In the genomic region with DNA sequence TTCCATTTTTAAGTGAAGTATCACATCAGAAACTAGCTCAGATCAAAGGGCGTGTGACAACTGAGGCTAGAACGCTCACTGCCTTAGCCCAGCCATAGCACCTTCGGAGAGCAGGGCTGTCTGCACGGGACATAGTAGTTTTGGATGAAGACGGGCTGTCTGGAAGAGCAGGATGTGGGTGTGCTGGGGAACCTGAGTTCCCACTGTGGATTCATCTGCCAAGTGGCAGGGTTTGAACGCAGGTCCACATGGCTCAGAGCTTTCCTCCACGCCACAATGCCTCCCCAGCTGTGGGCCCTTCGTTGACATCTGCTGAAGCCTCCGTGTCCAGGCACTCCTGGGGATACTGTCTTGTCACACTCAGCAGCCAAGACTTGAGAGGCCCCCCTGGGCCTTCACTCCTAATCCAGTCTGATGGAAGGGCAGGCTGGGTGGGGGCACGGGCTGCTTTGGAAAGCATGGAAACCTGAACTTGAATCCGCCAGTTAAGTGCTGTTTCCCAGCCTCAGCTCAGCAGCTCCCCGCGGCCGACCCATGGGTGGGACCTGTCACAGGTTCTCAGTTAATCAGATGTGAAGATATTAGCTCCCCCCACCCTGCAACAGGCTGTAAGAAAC, we compare ENCODE assay signal across 14 cellular contexts.
DNase-seq lines count a peak whose midpoint lies in the region; ATAC-seq, FAIRE-seq and TF ChIP-seq lines count a peak whose summit lies in the region.
"Had no signal": no experiment of that assay in that cellular context is flagged by ENCODE, and none has a peak within 500 bp of the region (broad histone marks: within the 10 kb centered on the region; RNA-seq: fewer than 3 reads in every experiment).

No MANE protein-coding gene starts in this region.

- H3K4me2 ChIP-seq in mammary epithelial cell (ENCODE audit: insufficient read depth, low read depth, low read length), result no peak overlapping the region

- H3K27me3 ChIP-seq in mammary epithelial cell (ENCODE audit: insufficient read depth, low read length) (no peaks in the 10 kb centered on the region), esophagus (ENCODE audit: control insufficient read depth in 1 of 2, insufficient read depth in 2 of 2, low read length in 2 of 2) (no peaks in the 10 kb centered on the region), pancreas (no peaks in the 10 kb centered on the region), upper lobe of right lung (no peaks in the 10 kb centered on the region)

- H3K4me1 ChIP-seq in mammary epithelial cell (ENCODE audit: insufficient read depth, low read length) (peaks cover 29% of the 10 kb centered on the region), esophagus (ENCODE audit: control insufficient read depth in 2 of 2, insufficient read depth in 2 of 2, low read length in 1 of 2) (peaks cover 20 to 59% of the 10 kb centered on the region in 2 donors), pancreas (peaks cover 16 to 32% (median 23%) of the 10 kb centered on the region in 3 donors), upper lobe of right lung (peaks cover 44% of the 10 kb centered on the region)

- no peaks in the 10 kb centered on the region for H3K27me3 Mint-ChIP-seq in MCF 10A (ENCODE audit: insufficient read depth, unreplicated experiment)
- H3K27me3 Mint-ChIP-seq: activated CD4-positive, alpha-beta T cell treated with anti-CD3 and anti-CD28 coated beads, Interleukin-2, amount 10 ng/mL, durations not matched to agents 7 days and 5 days had no signal

- H3K36me3 ChIP-seq in mammary epithelial cell (ENCODE audit: insufficient read depth, low read length) (peaks cover 9% of the 10 kb centered on the region), esophagus (ENCODE audit: control insufficient read depth in 2 of 2, insufficient read depth in 2 of 2, low read length in 1 of 2) (peaks cover 0 to 24% of the 10 kb centered on the region in 2 donors), pancreas (peaks cover 0 to 54% (median 10%) of the 10 kb centered on the region in 3 donors), upper lobe of right lung (peaks cover 29% of the 10 kb centered on the region)

- H3K36me3 Mint-ChIP-seq in MCF 10A (ENCODE audit: insufficient read depth, unreplicated experiment), result peaks cover 91% of the 10 kb centered on the region

- H3K27ac ChIP-seq in mammary epithelial cell (ENCODE audit: insufficient read depth, low read depth, low read length) (no peak overlapping the region), esophagus (ENCODE audit: low read depth in 2 of 2, low read length in 1 of 2) (peak overlapping the region; percentile 88 to 94), pancreas (peak overlapping the region; percentile 36 to 77 (median 56)), upper lobe of right lung (peak overlapping the region; percentile 66)

- CTCF ChIA-PET in MCF 10A (lab: Yijun Ruan, JAX) (interaction anchor here (0.6 to 3.4 kb wide), 3 partner anchors 42 to 1909 kb away, joined by 3 to 14 read pairs (median 8); no protein-coding TSS in a partner anchor), mammary epithelial cell (lab: Charles Lee; ENCODE audit: low non-redundant PET) (no interaction called here)

- in situ Hi-C loops in mammary epithelial cell (cut with MboI; ENCODE audit: low sequenced_read_pairs in 2 of 2), result no loop called here

- intact Hi-C loops in MCF 10A (cut with micrococcal nuclease), result no loop called here
- intact Hi-C loops in mammary epithelial cell (cut with micrococcal nuclease), result no loop called here
- intact Hi-C loops in pancreas (cut with DNase I), result loop anchor here in 1 of 3 donors (5.0 kb wide), 1 partner anchor 38 kb away; no protein-coding TSS in a partner anchor
- intact Hi-C loops in upper lobe of right lung (cut with DNase I), result no loop called here

- BruUV-seq in MCF 10A (replicated peaks; lab: Mats Ljungman, UMichigan), result no TSS peak
- no TSS peak for BruUV-seq in mammary epithelial cell (replicated peaks; lab: Mats Ljungman, UMichigan)

- DNase-seq in MCF 10A (ENCODE audit: unreplicated experiment) (no peak), mammary epithelial cell (no peak), pancreas (peak in 2 of 6 donors; percentile 51 to 58), upper lobe of right lung (peak; percentile 58)
- DNase-seq in stimulated activated CD4-positive, alpha-beta T cell treated with anti-CD3 and anti-CD28 coated beads, Interleukin-2, amount 100 ng/mL, for 24 hours, result no peak
- DNase-seq: activated CD4-positive, alpha-beta T cell treated with anti-CD3 and anti-CD28 coated beads, Interleukin-2, amount 10 ng/mL, durations not matched to agents 7 days and 5 days; DMS79; NCI-H1092 treated with DMSO at 0.1 percent for 48 hours; NCI-H524 had no signal

- no peak for FAIRE-seq in pancreas (lab: Jason Lieb, UNC)
- FAIRE-seq: HTR-8/SVneo had no signal

- no peaks in the 10 kb centered on the region for H4K20me1 ChIP-seq in mammary epithelial cell (ENCODE audit: insufficient read depth, low read length)

- peaks cover 23% of the 10 kb centered on the region for H3K4me1 Mint-ChIP-seq in MCF 10A (ENCODE audit: insufficient read depth, unreplicated experiment)

- H3K9ac ChIP-seq in mammary epithelial cell (ENCODE audit: insufficient read depth, low read length), result no peak overlapping the region

- H3K79me2 ChIP-seq in mammary epithelial cell (ENCODE audit: insufficient read depth, low read length), result no peaks in the 10 kb centered on the region

- TF ChIP-seq CTCF in MCF 10A (IDR thresholded peaks at IDR 0.05; ENCODE audit: unreplicated experiment) (no peak), mammary epithelial cell (conservative IDR thresholded peaks at IDR 0.05 in 1 of 2, IDR thresholded peaks at IDR 0.05 in 1 of 2; ENCODE audit: extremely low read depth in 1 of 2, insufficient read depth in 1 of 2, low read depth in 1 of 2, low read length in 2 of 2) (no peak), pancreas (IDR thresholded peaks at IDR 0.05) (no peak), upper lobe of right lung (IDR thresholded peaks at IDR 0.05) (no peak)

- POLR2A ChIA-PET in MCF 10A (lab: Yijun Ruan, JAX), result no interaction called here

- dilution Hi-C loops in mammary epithelial cell (cut with HindIII; ENCODE audit: low sequenced_read_pairs), result loop anchor here (25.0 kb wide), 1 partner anchor 427 kb away; no protein-coding TSS in a partner anchor

- no peaks in the 10 kb centered on the region for H3K9me3 ChIP-seq in mammary epithelial cell (replicated peaks; ENCODE audit: insufficient read depth, low read length)
- no peaks in the 10 kb centered on the region for H3K9me3 ChIP-seq in esophagus (ENCODE audit: control insufficient read depth in 2 of 2, insufficient read depth in 1 of 2, low read depth in 1 of 2, low read length in 1 of 2)
- no peaks in the 10 kb centered on the region for H3K9me3 ChIP-seq in pancreas
- H3K9me3 ChIP-seq in upper lobe of right lung, result no peaks in the 10 kb centered on the region

- WGBS in mammary epithelial cell (ENCODE audit: low coverage, missing lambda C conversion rate), result 91% methylated on average over 14 of the region's 14 CpGs
- 41 to 62% methylated on average over 14 of the region's 14 CpGs for WGBS in esophagus, 2 donors
- WGBS in pancreas, 2 donors, result 81 to 89% methylated on average over 14 of the region's 14 CpGs

- H3K4me3 ChIP-seq in mammary epithelial cell (replicated peaks in 1 of 3; ENCODE audit: insufficient read depth in 1 of 3, low read depth in 2 of 3, low read length in 3 of 3), result no peak overlapping the region
- no peak overlapping the region for H3K4me3 ChIP-seq in esophagus (ENCODE audit: low read depth in 1 of 2, low read length in 2 of 2)
- no peak overlapping the region for H3K4me3 ChIP-seq in pancreas
- no peak overlapping the region for H3K4me3 ChIP-seq in upper lobe of right lung

- H2AFZ ChIP-seq in mammary epithelial cell (ENCODE audit: low read depth, low read length), result no peak overlapping the region

- peak overlapping the region; percentile 35 for H3K27ac Mint-ChIP-seq in MCF 10A (ENCODE audit: low read depth, unreplicated experiment)
- H3K27ac Mint-ChIP-seq: activated CD4-positive, alpha-beta T cell treated with anti-CD3 and anti-CD28 coated beads, Interleukin-2, amount 10 ng/mL, durations not matched to agents 7 days and 5 days; activated T-helper 1 cell treated with anti-CD3 and anti-CD28 coated beads, Interleukin-12 subunit alpha, Interleukin-12 subunit beta, Interleukin-2, Interleukin-4 antibody, amounts not matched to agents 30 ng/mL and 10 ng/mL and 1 ng/mL, durations not matched to agents 14 hours and 24 hours and 36 hours had no signal

- no peaks in the 10 kb centered on the region for H3K9me3 Mint-ChIP-seq in MCF 10A (ENCODE audit: unreplicated experiment)
- H3K9me3 Mint-ChIP-seq: activated CD4-positive, alpha-beta T cell treated with anti-CD3 and anti-CD28 coated beads, Interleukin-2, amount 10 ng/mL, durations not matched to agents 7 days and 5 days; activated T-helper 1 cell treated with anti-CD3 and anti-CD28 coated beads, Interleukin-12 subunit alpha, Interleukin-12 subunit beta, Interleukin-2, Interleukin-4 antibody, amounts not matched to agents 30 ng/mL and 10 ng/mL and 1 ng/mL, durations not matched to agents 14 hours and 24 hours and 36 hours had no signal

- ATAC-seq in pancreas (no peak), upper lobe of right lung (no peak), GM19467 (IDR thresholded peaks at IDR 0.05; ENCODE audit: unreplicated experiment) (no peak), GM19452 (IDR thresholded peaks at IDR 0.05; ENCODE audit: unreplicated experiment) (no peak)

- H3K4me3 Mint-ChIP-seq in MCF 10A (ENCODE audit: unreplicated experiment), result no peak overlapping the region
- H3K4me3 Mint-ChIP-seq: activated CD4-positive, alpha-beta T cell treated with anti-CD3 and anti-CD28 coated beads, Interleukin-2, amount 10 ng/mL, durations not matched to agents 7 days and 5 days; activated T-helper 1 cell treated with anti-CD3 and anti-CD28 coated beads, Interleukin-12 subunit alpha, Interleukin-12 subunit beta, Interleukin-2, Interleukin-4 antibody, amounts not matched to agents 30 ng/mL and 10 ng/mL and 1 ng/mL, durations not matched to agents 14 hours and 24 hours and 36 hours had no signal
